Comparison of ENCODE assay signal across 27 cellular contexts in genomic region chr10:129048513-129048912, GRCh38.
"Had no signal": no experiment of that assay in that cellular context is flagged by ENCODE, and none has a peak within 500 bp of the region (broad histone marks: within the 10 kb centered on the region; RNA-seq: fewer than 3 reads in every experiment).

No MANE protein-coding gene starts in this region.

- H3K27me3 Mint-ChIP-seq: activated naive CD4-positive, alpha-beta T cell treated with anti-CD3 and anti-CD28 coated beads, Interleukin-2, amount 50 U/mL, for 24 hours; T-cell had no signal

- H3K9me3 ChIP-seq: esophagus muscularis mucosa, gastrocnemius medialis, testis had no signal

- DNase-seq: activated CD4-positive, alpha-beta T cell treated with anti-CD3 and anti-CD28 coated beads, Interleukin-2, amount 50 U/mL, for 1 hour; activated CD4-positive, CD25-positive, alpha-beta regulatory T cell treated with anti-CD3 and anti-CD28 coated beads, Interleukin-2, amount 50 U/mL, for 72 hours; activated CD8-positive, alpha-beta T cell treated with anti-CD3 and anti-CD28 coated beads, Interleukin-2, amount 10 ng/mL, durations not matched to agents 7 days and 5 days; activated gamma-delta T cell; anterior cingulate cortex; caudate nucleus; effector memory CD4-positive, alpha-beta T cell; gastrocnemius medialis; head of caudate nucleus; left ventricle myocardium superior; retina; stimulated activated CD4-positive, alpha-beta T cell treated with anti-CD3 and anti-CD28 coated beads, Interleukin-2, amount 100 ng/mL, for 48 hours; stimulated activated CD8-positive, alpha-beta memory T cell treated with anti-CD3 and anti-CD28 coated beads, Interleukin-4, amount 100 ng/mL, for 48 hours; stimulated activated naive B cell treated with anti-CD40 and anti-IgM and Interleukin-4, amounts not matched to agents 10 μg/mL and 1 μg/mL and 100 μg/mL, for 72 hours; T-cell; testis; trophoblast cell; WERI-Rb-1 had no signal

- H3K9me3 Mint-ChIP-seq: activated naive CD4-positive, alpha-beta T cell treated with anti-CD3 and anti-CD28 coated beads, Interleukin-2, amount 50 U/mL, for 24 hours; activated T-helper 1 cell treated with anti-CD3 and anti-CD28 coated beads, Interleukin-12 subunit alpha, Interleukin-12 subunit beta, Interleukin-2, Interleukin-4 antibody, amounts not matched to agents 30 ng/mL and 10 ng/mL and 1 ng/mL, durations not matched to agents 14 hours and 24 hours and 36 hours; natural killer cell treated with Interleukin-12 subunit alpha and Interleukin-12 subunit beta and Interleukin-15 and Interleukin-18, amount 100 ng/mL, for 72 hours; stimulated activated naive B cell treated with anti-CD40 and anti-IgM and Interleukin-4, amounts not matched to agents 10 μg/mL and 1 μg/mL and 100 μg/mL, for 72 hours; T-cell; T-helper 2 cell treated with Interferon-gamma antibody and Interleukin-4, amounts not matched to agents 5 μg/mL and 100 μg/mL, for 36 hours had no signal

- H3K4me3 Mint-ChIP-seq: activated CD8-positive, alpha-beta T cell treated with anti-CD3 and anti-CD28 coated beads, Interleukin-2, amount 10 ng/mL, durations not matched to agents 7 days and 5 days; activated naive CD4-positive, alpha-beta T cell treated with anti-CD3 and anti-CD28 coated beads, Interleukin-2, amount 50 U/mL, for 24 hours; activated T-helper 1 cell treated with anti-CD3 and anti-CD28 coated beads, Interleukin-12 subunit alpha, Interleukin-12 subunit beta, Interleukin-2, Interleukin-4 antibody, amounts not matched to agents 30 ng/mL and 10 ng/mL and 1 ng/mL, durations not matched to agents 14 hours and 24 hours and 36 hours; brain; natural killer cell treated with Interleukin-12 subunit alpha and Interleukin-12 subunit beta and Interleukin-15 and Interleukin-18, amount 100 ng/mL, for 72 hours; stimulated activated naive B cell treated with anti-CD40 and anti-IgM and Interleukin-4, amounts not matched to agents 10 μg/mL and 1 μg/mL and 100 μg/mL, for 72 hours; T-cell; T-helper 2 cell treated with Interferon-gamma antibody and Interleukin-4, amounts not matched to agents 5 μg/mL and 100 μg/mL, for 36 hours had no signal

- H3K36me3 Mint-ChIP-seq: activated naive CD4-positive, alpha-beta T cell treated with anti-CD3 and anti-CD28 coated beads, Interleukin-2, amount 50 U/mL, for 24 hours; brain; natural killer cell treated with Interleukin-12 subunit alpha and Interleukin-12 subunit beta and Interleukin-15 and Interleukin-18, amount 100 ng/mL, for 72 hours; stimulated activated naive B cell treated with anti-CD40 and anti-IgM and Interleukin-4, amounts not matched to agents 10 μg/mL and 1 μg/mL and 100 μg/mL, for 72 hours; T-cell had no signal

- FAIRE-seq: keratinocyte, TTC549 had no signal

- ATAC-seq: activated CD8-positive, alpha-beta T cell treated with anti-CD3 and anti-CD28 coated beads, Interleukin-2, amount 10 ng/mL, durations not matched to agents 7 days and 5 days; gastrocnemius medialis; left ventricle myocardium superior; stimulated activated naive B cell treated with anti-CD40 and anti-IgM and Interleukin-4, amounts not matched to agents 10 μg/mL and 1 μg/mL and 100 μg/mL, for 72 hours; T-cell had no signal

- H3K27ac ChIP-seq: esophagus muscularis mucosa, gastrocnemius medialis, testis, WERI-Rb-1 had no signal

- H3K36me3 ChIP-seq: esophagus muscularis mucosa, gastrocnemius medialis, WERI-Rb-1 had no signal

- H3K4me1 ChIP-seq: gastrocnemius medialis, testis had no signal

- H3K27ac Mint-ChIP-seq: activated CD8-positive, alpha-beta T cell treated with anti-CD3 and anti-CD28 coated beads, Interleukin-2, amount 10 ng/mL, durations not matched to agents 7 days and 5 days; activated naive CD4-positive, alpha-beta T cell treated with anti-CD3 and anti-CD28 coated beads, Interleukin-2, amount 50 U/mL, for 24 hours; activated T-helper 1 cell treated with anti-CD3 and anti-CD28 coated beads, Interleukin-12 subunit alpha, Interleukin-12 subunit beta, Interleukin-2, Interleukin-4 antibody, amounts not matched to agents 30 ng/mL and 10 ng/mL and 1 ng/mL, durations not matched to agents 14 hours and 24 hours and 36 hours; brain; natural killer cell treated with Interleukin-12 subunit alpha and Interleukin-12 subunit beta and Interleukin-15 and Interleukin-18, amount 100 ng/mL, for 72 hours; progenitor cell of endocrine pancreas; stimulated activated naive B cell treated with anti-CD40 and anti-IgM and Interleukin-4, amounts not matched to agents 10 μg/mL and 1 μg/mL and 100 μg/mL, for 72 hours; T-cell; T-helper 2 cell treated with Interferon-gamma antibody and Interleukin-4, amounts not matched to agents 5 μg/mL and 100 μg/mL, for 36 hours had no signal

- H3K4me3 ChIP-seq: esophagus muscularis mucosa, gastrocnemius medialis, testis had no signal

- H3K4me1 Mint-ChIP-seq: stimulated activated naive B cell treated with anti-CD40 and anti-IgM and Interleukin-4, amounts not matched to agents 10 μg/mL and 1 μg/mL and 100 μg/mL, for 72 hours had no signal

- H3K27me3 ChIP-seq: testis had no signal
